ENCODE assay signal across 8 cellular contexts in genomic region chr12:45232771-45233372, GRCh38. TPM values are rescaled to one million over a fixed set of nuclear protein-coding genes. Genes with fewer than 3 reads are reported as not detected.
DNase-seq lines count a peak whose midpoint lies in the region; ATAC-seq and TF ChIP-seq lines count a peak whose summit lies in the region.

No MANE protein-coding gene starts in this region.

- peaks cover 53% of the 10 kb centered on the region for H3K4me1 ChIP-seq in iPS-20b (ENCODE audit: insufficient read depth, low read length)

- no peaks in the 10 kb centered on the region for H3K27me3 ChIP-seq in iPS-20b (ENCODE audit: insufficient read depth, low read length)

- H3K27me3 Mint-ChIP-seq in natural killer cell treated with Interleukin-12 subunit alpha and Interleukin-12 subunit beta and Interleukin-15 and Interleukin-18, amount 100 ng/mL, for 72 hours, result no peaks in the 10 kb centered on the region
- H3K27me3 Mint-ChIP-seq in natural killer cell (ENCODE audit: low read depth in 2 of 2), result no peaks in the 10 kb centered on the region

- peaks cover 56 to 60% of the 10 kb centered on the region in 2 donors for H3K4me1 Mint-ChIP-seq in natural killer cell treated with Interleukin-12 subunit alpha and Interleukin-12 subunit beta and Interleukin-15 and Interleukin-18, amount 100 ng/mL, for 72 hours (ENCODE audit: low read depth in 2 of 2)
- peaks cover 27 to 29% of the 10 kb centered on the region in 2 donors for H3K4me1 Mint-ChIP-seq in natural killer cell

- H3K4me3 ChIP-seq in iPS-20b (ENCODE audit: low read length), result peak overlapping the region; percentile 35; the same call in 1 of the 2 replicates

- H3K27ac Mint-ChIP-seq in natural killer cell treated with Interleukin-12 subunit alpha and Interleukin-12 subunit beta and Interleukin-15 and Interleukin-18, amount 100 ng/mL, for 72 hours, result peak overlapping the region; percentile 88 to 95
- H3K27ac Mint-ChIP-seq in natural killer cell, result no peak overlapping the region

- no peaks in the 10 kb centered on the region for H3K9me3 ChIP-seq in iPS-20b (ENCODE audit: insufficient read depth, low read depth, low read length)

- H3K4me3 Mint-ChIP-seq in natural killer cell treated with Interleukin-12 subunit alpha and Interleukin-12 subunit beta and Interleukin-15 and Interleukin-18, amount 100 ng/mL, for 72 hours, result peak overlapping the region; percentile 81
- no peak overlapping the region for H3K4me3 Mint-ChIP-seq in natural killer cell

- H3K36me3 Mint-ChIP-seq in natural killer cell treated with Interleukin-12 subunit alpha and Interleukin-12 subunit beta and Interleukin-15 and Interleukin-18, amount 100 ng/mL, for 72 hours, result peaks cover 5% of the 10 kb centered on the region
- H3K36me3 Mint-ChIP-seq in natural killer cell, result no peaks in the 10 kb centered on the region

- DNase-seq in natural killer cell treated with Interleukin-12 subunit alpha and Interleukin-12 subunit beta and Interleukin-15 and Interleukin-18, amount 100 ng/mL, for 72 hours (ENCODE audit: low spot score), result no peak
- DNase-seq in natural killer cell (no peak), HPDE6-E6E7 (ENCODE audit: extremely low spot score) (peak; percentile 96), amniotic stem cell (lab: John Stamatoyannopoulos, UW) (peak; percentile 83), DMS153 treated with DMSO at 0.1 percent for 48 hours (lab: John Stamatoyannopoulos, UW; ENCODE audit: unreplicated experiment) (no peak)
- DNase-seq in stimulated activated CD4-positive, alpha-beta T cell treated with anti-CD3 and anti-CD28 coated beads, Interleukin-4, amount 100 ng/mL, for 4 hours, result peak; percentile 16 to 39

- intact Hi-C loops in natural killer cell (cut with micrococcal nuclease), result no loop called here

- H3K27ac ChIP-seq in iPS-20b (ENCODE audit: low read length), result peak overlapping the region; percentile 77

- ATAC-seq in natural killer cell treated with Interleukin-12 subunit alpha and Interleukin-12 subunit beta and Interleukin-15 and Interleukin-18, amount 100 ng/mL, for 72 hours, result peak; percentile 48 to 50
- ATAC-seq in natural killer cell (no peak), HG03280 (IDR thresholded peaks at IDR 0.05; ENCODE audit: unreplicated experiment) (no peak)

- no peaks in the 10 kb centered on the region for H3K36me3 ChIP-seq in iPS-20b (ENCODE audit: insufficient read depth, low read depth, low read length)

- peak overlapping the region; percentile 68; the same call in 1 of the 2 replicates for H3K9ac ChIP-seq in iPS-20b (ENCODE audit: low read depth, low read length)

- TF ChIP-seq CTCF in natural killer cell (IDR thresholded peaks at IDR 0.05), result no peak

- H3K9me3 Mint-ChIP-seq in natural killer cell treated with Interleukin-12 subunit alpha and Interleukin-12 subunit beta and Interleukin-15 and Interleukin-18, amount 100 ng/mL, for 72 hours, result no peaks in the 10 kb centered on the region
- H3K9me3 Mint-ChIP-seq in natural killer cell, result no peaks in the 10 kb centered on the region

RNA-seq across cellular contexts. Expression of gene ANO6, which starts 17.0 kb away (rescaled TPM):
- 10 to 100 TPM; 35.2 to 55.1 TPM for total RNA-seq in natural killer cell treated with Interleukin-12 subunit alpha and Interleukin-12 subunit beta and Interleukin-15 and Interleukin-18, amount 100 ng/mL, for 72 hours
- total RNA-seq in natural killer cell, result 10 to 100 TPM; 26.6 to 31.0 (median 30.4) TPM

Comparison
In these comparisons a context has a peak if more than half of its experiments do, and no peak if none do; other contexts are left out.
1. ATAC-seq: peak in natural killer cell treated with Interleukin-12 subunit alpha and Interleukin-12 subunit beta and Interleukin-15 and Interleukin-18, amount 100 ng/mL, for 72 hours (2 of 2); none in natural killer cell (0 of 3) and HG03280 (single experiment).
2. H3K27ac Mint-ChIP-seq: peak in natural killer cell treated with Interleukin-12 subunit alpha and Interleukin-12 subunit beta and Interleukin-15 and Interleukin-18, amount 100 ng/mL, for 72 hours (2 of 2); none in natural killer cell (0 of 2).
3. DNase-seq: peak in HPDE6-E6E7 (single experiment), amniotic stem cell (single experiment) and stimulated activated CD4-positive, alpha-beta T cell treated with anti-CD3 and anti-CD28 coated beads, Interleukin-4, amount 100 ng/mL, for 4 hours (2 of 2); none in natural killer cell treated with Interleukin-12 subunit alpha and Interleukin-12 subunit beta and Interleukin-15 and Interleukin-18, amount 100 ng/mL, for 72 hours (single experiment), natural killer cell (single experiment) and DMS153 treated with DMSO at 0.1 percent for 48 hours (single experiment).